27 cellular contexts compared by ENCODE assay signal in the genomic region with DNA sequence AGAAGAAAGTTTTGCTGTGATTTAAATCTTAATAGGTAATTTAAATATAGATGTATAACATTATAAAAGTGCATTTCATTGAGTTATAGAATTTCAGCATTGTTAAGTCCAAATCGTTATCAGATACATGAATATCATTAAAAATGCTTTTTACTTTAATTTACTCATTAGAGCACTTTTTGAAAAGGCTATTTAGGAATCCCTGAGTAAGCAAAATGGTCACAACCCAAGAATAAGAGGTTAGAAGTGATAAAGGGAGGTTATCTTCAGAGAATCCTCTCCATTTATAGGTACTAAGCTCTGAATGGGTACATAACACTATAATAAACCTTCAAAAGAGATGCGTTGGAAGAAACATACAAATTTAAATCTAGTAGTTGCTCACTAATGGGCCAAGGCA.
"Had no signal": no experiment of that assay in that cellular context is flagged by ENCODE, and none has a peak within 500 bp of the region (broad histone marks: within the 10 kb centered on the region; RNA-seq: fewer than 3 reads in every experiment).

No MANE protein-coding gene starts in this region.

- H3K27me3 ChIP-seq: esophagus squamous epithelium, heart left ventricle, suprapubic skin, tibial artery, upper lobe of right lung had no signal

- H3K4me3 ChIP-seq: esophagus squamous epithelium, heart left ventricle, psoas muscle, suprapubic skin, tibial artery, upper lobe of right lung had no signal

- ATAC-seq: activated naive CD8-positive, alpha-beta T cell treated with anti-CD3 and anti-CD28 coated beads, Interleukin-2, amount 50 U/mL, for 24 hours; naive thymus-derived CD8-positive, alpha-beta T cell; psoas muscle; upper lobe of right lung had no signal

- H3K4me1 Mint-ChIP-seq: activated CD4-positive, alpha-beta T cell treated with anti-CD3 and anti-CD28 coated beads, Interleukin-2, amount 10 ng/mL, durations not matched to agents 24 days and 14 days; activated naive CD4-positive, alpha-beta T cell treated with anti-CD3 and anti-CD28 coated beads, Interleukin-2, amount 50 U/mL, for 24 hours; immature natural killer cell; naive thymus-derived CD8-positive, alpha-beta T cell had no signal

- H3K9ac ChIP-seq: parathyroid adenoma had no signal

- H3K36me3 Mint-ChIP-seq: activated CD4-positive, alpha-beta memory T cell treated with anti-CD3 and anti-CD28 coated beads for 36 hours; activated naive CD4-positive, alpha-beta T cell treated with anti-CD3 and anti-CD28 coated beads, Interleukin-2, amount 50 U/mL, for 24 hours; immature natural killer cell; naive thymus-derived CD8-positive, alpha-beta T cell; stimulated activated naive B cell treated with anti-CD40 and anti-IgM and Interleukin-4, amounts not matched to agents 10 μg/mL and 1 μg/mL and 100 μg/mL, for 72 hours had no signal

- H3K36me3 ChIP-seq: esophagus squamous epithelium, heart left ventricle, suprapubic skin, tibial artery, upper lobe of right lung had no signal

- H3K4me1 ChIP-seq: parathyroid adenoma, psoas muscle, tibial artery, upper lobe of right lung had no signal

- H3K79me2 ChIP-seq: parathyroid adenoma had no signal

- H3K4me3 Mint-ChIP-seq: activated CD4-positive, alpha-beta memory T cell treated with anti-CD3 and anti-CD28 coated beads for 36 hours; activated CD4-positive, alpha-beta T cell treated with anti-CD3 and anti-CD28 coated beads, Interleukin-2, amount 10 ng/mL, durations not matched to agents 24 days and 14 days; activated naive CD4-positive, alpha-beta T cell treated with anti-CD3 and anti-CD28 coated beads, Interleukin-2, amount 50 U/mL, for 24 hours; activated naive CD8-positive, alpha-beta T cell treated with anti-CD3 and anti-CD28 coated beads, Interleukin-2, amount 50 U/mL, for 24 hours; activated T-cell treated with anti-CD3 and anti-CD28 coated beads, Interleukin-2, amount 50 U/mL, for 24 hours; immature natural killer cell; naive thymus-derived CD8-positive, alpha-beta T cell; neural crest cell; stimulated activated naive B cell treated with anti-CD40 and anti-IgM and Interleukin-4, amounts not matched to agents 10 μg/mL and 1 μg/mL and 100 μg/mL, for 72 hours had no signal

- H3K9me3 ChIP-seq: esophagus squamous epithelium, heart left ventricle, psoas muscle, suprapubic skin, tibial artery, upper lobe of right lung had no signal

- H2AFZ ChIP-seq: parathyroid adenoma had no signal

- DNase-seq: activated CD4-positive, alpha-beta memory T cell treated with anti-CD3 and anti-CD28 coated beads for 36 hours; activated CD4-positive, alpha-beta T cell treated with anti-CD3 and anti-CD28 coated beads, Interleukin-2, amount 10 ng/mL, durations not matched to agents 24 days and 14 days; activated CD4-positive, CD25-positive, alpha-beta regulatory T cell treated with anti-CD3 and anti-CD28 coated beads, Interleukin-2, amount 50 U/mL, for 72 hours; activated CD8-positive, alpha-beta memory T cell treated with anti-CD3 and anti-CD28 coated beads, Interleukin-2, amount 50 U/mL, for 48 hours; activated naive CD8-positive, alpha-beta T cell treated with anti-CD3 and anti-CD28 coated beads, Interleukin-2, amount 50 U/mL, for 24 hours; activated T-cell treated with anti-CD3 and anti-CD28 coated beads, Interleukin-2, amount 50 U/mL, for 24 hours; amygdala; dermis blood vessel endothelial cell; effector CD4-positive, alpha-beta T cell; esophagus squamous epithelium; heart left ventricle; hypothalamus; immature natural killer cell; naive thymus-derived CD8-positive, alpha-beta T cell; nucleus accumbens; psoas muscle; stimulated activated CD4-positive, alpha-beta T cell treated with anti-CD3 and anti-CD28 coated beads, Interleukin-15, amount 100 ng/mL, for 24 hours; stimulated activated CD4-positive, alpha-beta T cell treated with anti-CD3 and anti-CD28 coated beads, Interleukin-2, amount 100 ng/mL, for 24 hours; stimulated activated naive B cell treated with anti-CD40 and anti-IgM and Interleukin-4, amounts not matched to agents 10 μg/mL and 1 μg/mL and 100 μg/mL, for 72 hours; T-helper 2 cell; tibial artery; upper lobe of right lung had no signal

- H3K27ac ChIP-seq: heart left ventricle, parathyroid adenoma, psoas muscle, suprapubic skin, tibial artery, upper lobe of right lung had no signal

- H3K9me3 Mint-ChIP-seq: activated CD4-positive, alpha-beta memory T cell treated with anti-CD3 and anti-CD28 coated beads for 36 hours; activated CD4-positive, alpha-beta T cell treated with anti-CD3 and anti-CD28 coated beads, Interleukin-2, amount 10 ng/mL, durations not matched to agents 24 days and 14 days; activated naive CD8-positive, alpha-beta T cell treated with anti-CD3 and anti-CD28 coated beads, Interleukin-2, amount 50 U/mL, for 24 hours; activated T-cell treated with anti-CD3 and anti-CD28 coated beads, Interleukin-2, amount 50 U/mL, for 24 hours; activated T-helper 2 cell treated with anti-CD3 and anti-CD28 coated beads, Interferon-gamma antibody, Interleukin-2, Interleukin-4, amounts not matched to agents 10 μg/mL and 5 μg/mL and 100 μg/mL, durations not matched to agents 14 hours and 24 hours and 36 hours had no signal
